9 cellular contexts compared by ENCODE assay signal in the genomic region with DNA sequence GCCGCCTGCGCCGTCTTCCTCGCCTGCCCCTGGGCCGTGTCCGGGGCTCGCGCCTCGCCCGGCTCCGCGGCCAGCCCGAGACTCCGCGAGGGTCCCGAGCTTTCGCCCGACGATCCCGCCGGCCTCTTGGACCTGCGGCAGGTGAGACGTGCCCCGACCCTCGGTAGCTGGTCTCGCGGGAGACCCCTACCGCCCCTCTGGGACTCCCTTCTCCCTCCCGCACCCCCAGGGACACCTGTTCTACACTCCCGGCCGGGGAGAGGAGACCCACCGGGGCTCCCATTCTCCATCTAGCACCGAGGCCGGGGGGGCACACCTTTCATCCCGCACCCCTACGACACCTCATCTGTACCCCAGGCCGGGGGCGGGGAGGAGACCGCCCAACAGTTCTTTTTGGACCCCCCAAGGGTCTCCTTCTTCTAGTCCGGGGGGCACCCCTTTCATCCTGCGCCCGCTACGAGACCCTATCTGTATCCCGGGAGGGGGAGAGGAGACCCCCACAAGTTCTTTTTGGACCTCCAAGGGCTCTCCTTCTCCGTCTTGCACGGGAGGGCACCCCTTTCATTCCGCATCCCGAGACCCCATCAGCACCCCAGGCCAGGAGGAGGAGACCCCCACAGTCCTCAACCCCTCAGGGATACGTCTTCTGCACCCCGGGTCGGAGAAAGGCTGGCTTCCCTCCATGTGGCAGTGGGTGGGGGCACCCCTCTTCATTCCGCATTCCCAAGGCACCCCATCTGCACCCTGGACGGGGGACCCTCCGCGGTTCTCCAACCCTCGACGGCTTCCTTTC. TPM values are rescaled to one million over a fixed set of nuclear protein-coding genes. Genes with fewer than 3 reads are reported as not detected.
DNase-seq lines count a peak whose midpoint lies in the region; ATAC-seq and TF ChIP-seq lines count a peak whose summit lies in the region.
"Had no signal": no experiment of that assay in that cellular context is flagged by ENCODE, and none has a peak within 500 bp of the region (broad histone marks: within the 10 kb centered on the region; RNA-seq: fewer than 3 reads in every experiment).

No MANE protein-coding gene starts in this region.

- peak overlapping the region; percentile 61 for H3K4me3 ChIP-seq in H7 (ENCODE audit: insufficient read depth, low read depth, low read length)
- peak overlapping the region; percentile 41 to 76 (median 52) for H3K4me3 ChIP-seq in spleen

- H3K27me3 ChIP-seq in H7 (ENCODE audit: control insufficient read depth, insufficient read depth, low read length) (peaks cover 48% of the 10 kb centered on the region), spleen (replicated peaks in 1 of 7) (peaks cover 0 to 45% (median 7%) of the 10 kb centered on the region in 7 donors)

- no peak for DNase-seq in H7
- no peak for DNase-seq in T-helper 17 cell
- DNase-seq in glutamatergic neuron = no peak
- DNase-seq in spleen = no peak
- DNase-seq in NCI-H748 treated with DMSO at 0.1 percent for 48 hours (lab: John Stamatoyannopoulos, UW) = no peak
- DNase-seq in OCI-M1 (lab: John Stamatoyannopoulos, UW) = no peak
- DNase-seq in putamen (ENCODE audit: low spot score) = no peak
- no peak for DNase-seq in hippocampal formation (lab: John Stamatoyannopoulos, UW)

- H3K36me3 ChIP-seq in H7 (replicated peaks; ENCODE audit: control insufficient read depth, insufficient read depth, low read length) = peaks cover 3% of the 10 kb centered on the region
- peaks cover 0 to 7% (median 3%) of the 10 kb centered on the region in 6 donors for H3K36me3 ChIP-seq in spleen

- WGBS in spleen, 5 donors = 10 to 22% (median 17%) methylated on average over 37 to 57 of the region's 57 CpGs

- H3K27ac Mint-ChIP-seq in T-helper 17 cell (peak overlapping the region; percentile 84), glutamatergic neuron (ENCODE audit: unreplicated experiment) (no peak overlapping the region)

- intact Hi-C loops in spleen (cut with DNase I; ENCODE audit: low total_unique reads) = no loop called here

- peak overlapping the region in 7 of 8 donors; percentile 61 to 87 (median 77) for H3K27ac ChIP-seq in spleen

- TF ChIP-seq POLR2A in spleen (IDR thresholded peaks at IDR 0.05) = no peak

- TF ChIP-seq CTCF in glutamatergic neuron (IDR thresholded peaks at IDR 0.05; ENCODE audit: partially characterized antibody, unreplicated experiment) = no peak
- no peak for TF ChIP-seq CTCF in spleen (IDR thresholded peaks at IDR 0.05 in 8 of 11, conservative IDR thresholded peaks at IDR 0.05 in 3 of 11)

- H3K36me3 Mint-ChIP-seq in T-helper 17 cell (ENCODE audit: low read depth) (peaks cover 10% of the 10 kb centered on the region), glutamatergic neuron (ENCODE audit: unreplicated experiment) (peaks cover 11% of the 10 kb centered on the region)

- ATAC-seq in T-helper 17 cell = no peak

- H3K9me3 ChIP-seq in T-helper 17 cell (ENCODE audit: control insufficient read depth, low read length, poor library complexity, severe bottlenecking) (no peaks in the 10 kb centered on the region), spleen (peaks cover 0 to 3% (median 0%) of the 10 kb centered on the region in 8 donors)

- peaks cover 16% of the 10 kb centered on the region for H3K9me3 Mint-ChIP-seq in glutamatergic neuron (ENCODE audit: unreplicated experiment)

- peaks cover 33% of the 10 kb centered on the region for H3K27me3 Mint-ChIP-seq in T-helper 17 cell
- H3K27me3 Mint-ChIP-seq in glutamatergic neuron (ENCODE audit: unreplicated experiment) = peaks cover 20% of the 10 kb centered on the region

- H3K4me1 ChIP-seq in spleen = peaks cover 7 to 59% (median 47%) of the 10 kb centered on the region in 6 donors

- H3K4me1 Mint-ChIP-seq in T-helper 17 cell = peaks cover 42% of the 10 kb centered on the region
- peaks cover 19% of the 10 kb centered on the region for H3K4me1 Mint-ChIP-seq in glutamatergic neuron (ENCODE audit: low read depth, unreplicated experiment)

- H3K4me3 Mint-ChIP-seq in T-helper 17 cell (peak overlapping the region; percentile 96), glutamatergic neuron (ENCODE audit: unreplicated experiment) (peak overlapping the region; percentile 91)

RNA-seq across cellular contexts. Expression of a gene that starts 0.5 kb away (rescaled TPM):
- total RNA-seq in H7 (2014; rRNA removed; shearing (Covaris generic)) = 1.3 and 2.6 TPM in 2 replicates
- total RNA-seq in T-helper 17 cell (1 to 10 TPM; 2.2 to 3.3 TPM), glutamatergic neuron (ENCODE audit: unreplicated experiment) (6.9 TPM), spleen (1 to 10 TPM in 6 of 7 donors, under 1 TPM in 1; 0.72 to 4.1 (median 3.3) TPM)
- polyA plus RNA-seq in spleen = 1 to 10 TPM; 1.5 to 3.1 (median 2.7) TPM

RNA-seq across cellular contexts. Expression of a gene that starts 29.2 kb away (rescaled TPM):
- 1.4 and 2.9 TPM in 2 replicates for total RNA-seq in H7 (2014; rRNA removed; shearing (Covaris generic))
- 1 to 10 TPM; 1.5 to 1.6 TPM for total RNA-seq in T-helper 17 cell
- 225 TPM for total RNA-seq in glutamatergic neuron (ENCODE audit: unreplicated experiment)
- 10 to 100 TPM; 11.4 to 23.8 (median 20.7) TPM for total RNA-seq in spleen
- 1 to 10 TPM; 1.7 to 7.2 (median 2.0) TPM for polyA plus RNA-seq in spleen

RNA-seq across cellular contexts. Expression of a gene that starts 49.8 kb away (rescaled TPM):
- total RNA-seq in H7 (2014; rRNA removed; shearing (Covaris generic)) = 0.59 and 1.1 TPM in 2 replicates
- 100 to 1,000 TPM; 104 to 105 TPM for total RNA-seq in T-helper 17 cell
- not detected for total RNA-seq in glutamatergic neuron (ENCODE audit: unreplicated experiment)
- 10 to 100 TPM; 39.3 to 70.9 (median 58.5) TPM for total RNA-seq in spleen
- 10 to 100 TPM; 36.8 to 67.1 (median 65.1) TPM for polyA plus RNA-seq in spleen

RNA-seq across cellular contexts. Expression of a gene that starts 59.6 kb away (rescaled TPM):
- 3.6 TPM in 1 of 2 replicates, not detected in the other for total RNA-seq in H7 (2014; rRNA removed; shearing (Covaris generic))
- 1 to 10 TPM; 3.0 to 4.5 TPM for total RNA-seq in T-helper 17 cell
- total RNA-seq in glutamatergic neuron (ENCODE audit: unreplicated experiment) = 4.7 TPM
- total RNA-seq in spleen = 1 to 10 TPM in 6 of 7 donors, under 1 TPM in 1; 0.69 to 7.3 (median 3.0) TPM
- 1 to 10 TPM; 3.6 to 6.6 (median 3.9) TPM for polyA plus RNA-seq in spleen
- total RNA-seq: omental fat pad had no signal

Comparison
In these comparisons a context has a peak if more than half of its experiments do, and no peak if none do; other contexts are left out.
1. RNA of a gene that starts 49.8 kb away (total RNA-seq): 104 to 105 TPM in T-helper 17 cell and 39.3 to 70.9 TPM in spleen; 0.59 to 1.1 TPM in H7 and not detected in glutamatergic neuron (single experiment); every median in the first group is over 10 times any median in the second.